8 cellular contexts compared by ENCODE assay signal in genomic region chr6:42746452-42747400, GRCh38. TPM values are rescaled to one million over a fixed set of nuclear protein-coding genes. Genes with fewer than 3 reads are reported as not detected.
DNase-seq lines count a peak whose midpoint lies in the region; ATAC-seq and TF ChIP-seq lines count a peak whose summit lies in the region.

No MANE protein-coding gene starts in this region.

- no peaks in the 10 kb centered on the region for H3K27me3 ChIP-seq in GM23338 (ENCODE audit: insufficient read depth)
- no peaks in the 10 kb centered on the region for H3K27me3 ChIP-seq in neural cell (ENCODE audit: insufficient read depth, low read depth, low read length)

- H3K4me3 Mint-ChIP-seq in GM23338: peak overlapping the region; percentile 96
- peak overlapping the region; percentile 94 for H3K4me3 Mint-ChIP-seq in stimulated activated naive CD8-positive, alpha-beta T cell treated with anti-CD3 and anti-CD28 coated beads, Interleukin-15, Interleukin-2, amounts not matched to agents 100 ng/mL and 50 ng/mL, for 24 hours

- H3K4me3 ChIP-seq in GM23338: peak overlapping the region; percentile 69
- peak overlapping the region; percentile 88 for H3K4me3 ChIP-seq in LNCaP clone FGC (ENCODE audit: low read depth, low read length)
- peak overlapping the region; percentile 67 for H3K4me3 ChIP-seq in fibroblast of villous mesenchyme (ENCODE audit: low read depth, low read length)
- H3K4me3 ChIP-seq in neural cell (ENCODE audit: low read length): peak overlapping the region; percentile 98

- peak; percentile 77 for ATAC-seq in GM23338

- peaks cover 21% of the 10 kb centered on the region for H3K4me1 Mint-ChIP-seq in GM23338
- peaks cover 43% of the 10 kb centered on the region for H3K4me1 Mint-ChIP-seq in stimulated activated naive CD8-positive, alpha-beta T cell treated with anti-CD3 and anti-CD28 coated beads, Interleukin-15, Interleukin-2, amounts not matched to agents 100 ng/mL and 50 ng/mL, for 24 hours (ENCODE audit: low read depth)

- no peaks in the 10 kb centered on the region; the same call in 2 of the 3 replicates for H3K9me3 Mint-ChIP-seq in GM23338
- no peaks in the 10 kb centered on the region for H3K9me3 Mint-ChIP-seq in stimulated activated naive CD8-positive, alpha-beta T cell treated with anti-CD3 and anti-CD28 coated beads, Interleukin-15, Interleukin-2, amounts not matched to agents 100 ng/mL and 50 ng/mL, for 24 hours

- peaks cover 8% of the 10 kb centered on the region for H3K27me3 Mint-ChIP-seq in GM23338 (ENCODE audit: insufficient read depth, low read depth, poor library complexity)
- no peaks in the 10 kb centered on the region for H3K27me3 Mint-ChIP-seq in stimulated activated naive CD8-positive, alpha-beta T cell treated with anti-CD3 and anti-CD28 coated beads, Interleukin-15, Interleukin-2, amounts not matched to agents 100 ng/mL and 50 ng/mL, for 24 hours

- peak overlapping the region; percentile 87 for H3K4me2 ChIP-seq in GM23338
- H3K4me2 ChIP-seq in neural cell (ENCODE audit: low read length): peak overlapping the region; percentile 88

- peak overlapping the region; percentile 96 for H3K9ac ChIP-seq in neural cell (ENCODE audit: low read length)

- H3K79me2 ChIP-seq in GM23338 (replicated peaks; ENCODE audit: insufficient read depth): peaks cover 41% of the 10 kb centered on the region
- H3K79me2 ChIP-seq in neural cell (replicated peaks; ENCODE audit: insufficient read depth, low read length): peaks cover 23% of the 10 kb centered on the region

- H4K20me1 ChIP-seq in GM23338 (replicated peaks; ENCODE audit: insufficient read depth) (peaks cover 11% of the 10 kb centered on the region; the same call in 1 of the 2 replicates), neural cell (ENCODE audit: insufficient read depth) (no peaks in the 10 kb centered on the region)

- TF ChIP-seq CTCF in GM23338 (conservative IDR thresholded peaks at IDR 0.05; ENCODE audit: low read depth in 2 of 2): no peak
- no peak for TF ChIP-seq CTCF in LNCaP clone FGC (IDR thresholded peaks at IDR 0.05; ENCODE audit: control insufficient read depth, extremely low read depth, insufficient read depth)
- TF ChIP-seq CTCF in fibroblast of villous mesenchyme (IDR thresholded peaks at IDR 0.05; ENCODE audit: insufficient read depth, low read depth, low read length): no peak
- TF ChIP-seq CTCF in neural cell (IDR thresholded peaks at IDR 0.05; ENCODE audit: poor library complexity, severe bottlenecking): no peak

- H3K4me1 ChIP-seq in GM23338 (ENCODE audit: insufficient read depth): no peaks in the 10 kb centered on the region; the same call in 1 of the 2 replicates

- peak; percentile 12 for TF ChIP-seq EP300 in neural cell (conservative IDR thresholded peaks at IDR 0.05; ENCODE audit: poor library complexity, severe bottlenecking)

- H3K27ac ChIP-seq in GM23338 (ENCODE audit: low read depth) (peak overlapping the region; percentile 98), neural cell (ENCODE audit: low read length) (peak overlapping the region; percentile 97)

- no peaks in the 10 kb centered on the region for H3K36me3 ChIP-seq in GM23338 (ENCODE audit: insufficient read depth)
- no peaks in the 10 kb centered on the region for H3K36me3 ChIP-seq in neural cell (ENCODE audit: insufficient read depth, low read length)

- H3K9me2 ChIP-seq in GM23338 (ENCODE audit: insufficient read depth): no peaks in the 10 kb centered on the region
- H3K9me2 ChIP-seq in neural cell (ENCODE audit: insufficient read depth, low read length): no peaks in the 10 kb centered on the region

- DNase-seq in Daoy (ENCODE audit: low read depth): peak; percentile 98
- DNase-seq in GM23338 (ENCODE audit: low spot score): peak; percentile 92
- DNase-seq in LNCaP clone FGC (ENCODE audit: low read depth): peak; percentile 52
- DNase-seq in SHP77 treated with DMSO at 0.1 percent for 48 hours (lab: John Stamatoyannopoulos, UW): peak; percentile 78
- DNase-seq in activated gamma-delta T cell (lab: John Stamatoyannopoulos, UW): peak; percentile 60
- DNase-seq in fibroblast of villous mesenchyme (ENCODE audit: low read depth): peak; percentile 95

- peak overlapping the region; percentile 13; the same call in 1 of the 2 replicates for H2AFZ ChIP-seq in GM23338
- peak overlapping the region; percentile 48 for H2AFZ ChIP-seq in neural cell (ENCODE audit: low read depth, low read length)

- H3F3A ChIP-seq in GM23338 (replicated peaks; ENCODE audit: low read depth) (peaks cover 10% of the 10 kb centered on the region), neural cell (ENCODE audit: insufficient read depth, low read length, poor library complexity, severe bottlenecking) (peaks cover 18% of the 10 kb centered on the region)

- peaks cover 9% of the 10 kb centered on the region for H3K36me3 Mint-ChIP-seq in GM23338 (ENCODE audit: low read depth)
- peaks cover 18% of the 10 kb centered on the region for H3K36me3 Mint-ChIP-seq in stimulated activated naive CD8-positive, alpha-beta T cell treated with anti-CD3 and anti-CD28 coated beads, Interleukin-15, Interleukin-2, amounts not matched to agents 100 ng/mL and 50 ng/mL, for 24 hours (ENCODE audit: low read depth)

- peak; percentile 5 for TF ChIP-seq RAD21 in neural cell (conservative IDR thresholded peaks at IDR 0.05)

- peak overlapping the region; percentile 97 for H3K27ac Mint-ChIP-seq in GM23338
- peak overlapping the region; percentile 90 for H3K27ac Mint-ChIP-seq in stimulated activated naive CD8-positive, alpha-beta T cell treated with anti-CD3 and anti-CD28 coated beads, Interleukin-15, Interleukin-2, amounts not matched to agents 100 ng/mL and 50 ng/mL, for 24 hours

- H3K9me3 ChIP-seq in neural cell (ENCODE audit: low read length): no peaks in the 10 kb centered on the region

TF ChIP-seq in neural cell, 6 proteins besides CTCF, POLR2A, EP300 and RAD21:
- TF ChIP-seq TAF1 (IDR thresholded peaks at IDR 0.05; ENCODE audit: low read depth) (no peak), EZH2 (IDR thresholded peaks at IDR 0.05; ENCODE audit: borderline replicate concordance, insufficient read depth, low read length, poor library complexity, severe bottlenecking) (no peak), REST (IDR thresholded peaks at IDR 0.05; ENCODE audit: borderline replicate concordance) (peak; percentile 48), MXI1 (conservative IDR thresholded peaks at IDR 0.05; ENCODE audit: poor library complexity, severe bottlenecking) (no peak), POLR2AphosphoS5 (IDR thresholded peaks at IDR 0.05) (peak; percentile 90), SMC3 (conservative IDR thresholded peaks at IDR 0.05; ENCODE audit: poor library complexity) (no peak)

RNA-seq across cellular contexts. Expression of gene TBCC, which starts 0.8 kb away (rescaled TPM):
- total RNA-seq in Daoy (2014; rRNA removed; shearing (Covaris generic)): 68.0 and 78.1 TPM in 2 replicates
- total RNA-seq in GM23338 (2014; rRNA removed; shearing (Covaris generic)): 45.0 and 59.5 TPM in 2 replicates
- polyA plus RNA-seq in GM23338 (2016; fragmentation: Nextera tagmentation; extraction: Ambion mirVana): 45.3 and 48.3 TPM in 2 replicates
- total RNA-seq in fibroblast of villous mesenchyme: 38.7 and 42.3 TPM in 2 replicates
- polyA plus RNA-seq in neural cell: 112 and 125 TPM in 2 replicates
- polyA minus RNA-seq in neural cell: 97.4 and 111 TPM in 2 replicates

RNA-seq across cellular contexts. Expression of gene PRPH2, which starts 24.3 kb away (rescaled TPM):
- total RNA-seq in Daoy (2014; rRNA removed; shearing (Covaris generic)): not detected in 2 replicates
- 0.52 and 0.89 TPM in 2 replicates for total RNA-seq in GM23338 (2014; rRNA removed; shearing (Covaris generic))
- polyA plus RNA-seq in GM23338 (2016; fragmentation: Nextera tagmentation; extraction: Ambion mirVana) (0.21 and 0.50 TPM in 2 replicates), neural cell (not detected in 2 replicates)
- 2.6 and 5.2 TPM in 2 replicates for total RNA-seq in fibroblast of villous mesenchyme
- polyA minus RNA-seq in neural cell: not detected in 2 replicates

RNA-seq across cellular contexts. Expression of gene BICRAL, which starts 35.1 kb away (rescaled TPM):
- total RNA-seq in Daoy (2014; rRNA removed; shearing (Covaris generic)): 2.4 and 3.0 TPM in 2 replicates
- 11.0 and 11.7 TPM in 2 replicates for total RNA-seq in GM23338 (2014; rRNA removed; shearing (Covaris generic))
- 3.4 and 3.6 TPM in 2 replicates for polyA plus RNA-seq in GM23338 (2016; fragmentation: Nextera tagmentation; extraction: Ambion mirVana)
- 4.5 and 5.6 TPM in 2 replicates for total RNA-seq in fibroblast of villous mesenchyme
- 6.7 and 8.2 TPM in 2 replicates for polyA plus RNA-seq in neural cell
- polyA minus RNA-seq in neural cell: 27.8 and 34.5 TPM in 2 replicates

Comparison
In these comparisons a context has a peak if more than half of its experiments do, and no peak if none do; other contexts are left out.
1. Peak in every context shown above with its lines: DNase-seq, ATAC-seq, H3K4me3 ChIP-seq and H3K27ac ChIP-seq.